In the genomic region with DNA sequence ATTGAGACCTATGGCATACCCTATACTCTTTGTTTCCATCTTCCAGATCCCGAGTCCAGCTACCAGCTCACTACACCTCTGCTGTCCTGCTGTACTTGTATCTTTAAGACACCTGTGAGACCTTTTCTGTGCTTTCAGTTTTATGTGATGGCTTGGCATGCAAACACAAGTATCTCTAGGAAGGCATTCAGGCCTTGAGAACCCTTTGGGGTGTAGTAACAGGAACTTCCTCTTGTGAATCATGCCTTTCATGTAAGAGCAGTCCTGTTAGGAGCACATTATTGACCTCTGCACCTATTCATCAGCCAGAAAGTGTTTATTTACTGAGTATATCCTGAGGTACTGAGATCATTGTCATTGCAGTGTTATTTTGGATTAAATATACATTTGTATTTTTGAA, we compare ENCODE assay signal across 9 cellular contexts.
DNase-seq lines count a peak whose midpoint lies in the region; ATAC-seq and TF ChIP-seq lines count a peak whose summit lies in the region.
"Had no signal": no experiment of that assay in that cellular context is flagged by ENCODE, and none has a peak within 500 bp of the region (broad histone marks: within the 10 kb centered on the region; RNA-seq: fewer than 3 reads in every experiment).

No MANE protein-coding gene starts in this region.

- ATAC-seq in GM18499 (IDR thresholded peaks at IDR 0.05; ENCODE audit: insufficient read depth, unreplicated experiment) (peak; percentile 65), GM21576 (IDR thresholded peaks at IDR 0.05; ENCODE audit: unreplicated experiment) (peak; percentile 78), HG03521 (IDR thresholded peaks at IDR 0.05; ENCODE audit: unreplicated experiment) (peak; percentile 79), left cardiac atrium (no peak)

- DNase-seq in foreskin fibroblast (peak; percentile 67 to 72), RKO (ENCODE audit: low spot score) (no peak), activated T-cell treated with anti-CD3 and anti-CD28 coated beads for 4 hours (no peak), GF-D8 (lab: John Stamatoyannopoulos, UW) (no peak), left cardiac atrium (no peak)

- TF ChIP-seq CTCF in foreskin fibroblast (IDR thresholded peaks at IDR 0.05; ENCODE audit: low read depth, low read length), result no peak

- H3K4me3 ChIP-seq in foreskin fibroblast (ENCODE audit: low read depth in 1 of 2, low read length in 2 of 2), result no peak overlapping the region
- H3K4me3 ChIP-seq: cardiac muscle cell had no signal

- intact Hi-C loops in left cardiac atrium (cut with DNase I), result no loop called here

Comparison
In these comparisons a context has a peak if more than half of its experiments do, and no peak if none do; other contexts are left out.
1. ATAC-seq: peak in GM18499 (single experiment), GM21576 (single experiment) and HG03521 (single experiment); none in left cardiac atrium (0 of 2).
2. DNase-seq: peak in foreskin fibroblast (2 of 2); none in RKO (single experiment), activated T-cell treated with anti-CD3 and anti-CD28 coated beads for 4 hours (single experiment), GF-D8 (single experiment) and left cardiac atrium (single experiment).